Comparison of ENCODE assay signal across 8 cellular contexts in genomic region chr16:56625943-56626654, GRCh38. TPM values are rescaled to one million over a fixed set of nuclear protein-coding genes. Genes with fewer than 3 reads are reported as not detected.
DNase-seq lines count a peak whose midpoint lies in the region; ATAC-seq, FAIRE-seq and TF ChIP-seq lines count a peak whose summit lies in the region.

No MANE protein-coding gene starts in this region.

- H3K4me3 ChIP-seq in body of pancreas: peak overlapping the region; percentile 29 to 40

- ATAC-seq in HG02981 (IDR thresholded peaks at IDR 0.05; ENCODE audit: unreplicated experiment): peak; percentile 1
- peak; percentile 69 for ATAC-seq in body of pancreas
- no peak for ATAC-seq in HG02763 (IDR thresholded peaks at IDR 0.05; ENCODE audit: unreplicated experiment)

- H3K36me3 ChIP-seq in body of pancreas (replicated peaks in 1 of 2; ENCODE audit: insufficient read depth in 1 of 2, low read depth in 2 of 2): no peaks in the 10 kb centered on the region

- no peak for TF ChIP-seq CTCF in body of pancreas (IDR thresholded peaks at IDR 0.05)

- peak overlapping the region; percentile 93 to 98 (median 98) for H3K27ac ChIP-seq in body of pancreas
- H3K27ac ChIP-seq in substantia nigra (ENCODE audit: low read depth, low read length, poor library complexity, severe bottlenecking): peak overlapping the region; percentile 74

- FAIRE-seq in HTR-8/SVneo (lab: Jason Lieb, UNC): no peak

- 4 to 6% methylated on average over 14 to 16 of the region's 16 CpGs for WGBS in body of pancreas, 2 donors

- H3K4me1 ChIP-seq in body of pancreas: peaks cover 30% of the 10 kb centered on the region

- peak; percentile 55 for DNase-seq in ACHN
- peak; percentile 71 to 87 (median 80) for DNase-seq in body of pancreas
- peak; percentile 36 for DNase-seq in left kidney (ENCODE audit: low read depth, low spot score)
- DNase-seq in substantia nigra (lab: John Stamatoyannopoulos, UW): peak in 8 of 49 donors; percentile 25 to 73 (median 41)
- DNase-seq in NCI-H1930 (lab: John Stamatoyannopoulos, UW): no peak
- DNase-seq in HTR-8/SVneo (ENCODE audit: insufficient read length, low spot score): no peak

- in situ Hi-C loops in ACHN (cut with HindIII; ENCODE audit: low pct_ligation_motif_present, low pct_unique_long_range_greater_than_20kb, low sequenced_read_pairs): no loop called here

- no peaks in the 10 kb centered on the region for H3K9me3 ChIP-seq in body of pancreas

- no peaks in the 10 kb centered on the region for H3K27me3 ChIP-seq in body of pancreas

- intact Hi-C loops in body of pancreas (cut with DNase I): no loop called here

- TF ChIP-seq POLR2A in body of pancreas (IDR thresholded peaks at IDR 0.05): no peak

RNA-seq across cellular contexts. Expression of gene MT1E, which starts 0.5 kb away (rescaled TPM):
- total RNA-seq in body of pancreas: 100 to 1,000 TPM in 1 of 2 donors, 10 to 100 TPM in 1; 99.9 to 679 TPM

RNA-seq across cellular contexts. Expression of gene MT1M, which starts 6.4 kb away (rescaled TPM):
- 100 to 1,000 TPM in 1 of 2 donors, 1 to 10 TPM in 1; 9.6 to 112 TPM for total RNA-seq in body of pancreas

RNA-seq across cellular contexts. Expression of gene MT1A, which starts 12.4 kb away (rescaled TPM):
- total RNA-seq in body of pancreas: 100 to 1,000 TPM in 1 of 2 donors, not detected in 1; 268 TPM

RNA-seq across cellular contexts. Expression of gene MT2A, which starts 17.7 kb away (rescaled TPM):
- 100 to 1,000 TPM in 1 of 2 donors, 10 to 100 TPM in 1; 20.0 to 211 TPM for total RNA-seq in body of pancreas

RNA-seq across cellular contexts. Expression of gene MT1B, which starts 25.6 kb away (rescaled TPM):
- not detected for total RNA-seq in body of pancreas

Comparison
In these comparisons a context has a peak if more than half of its experiments do, and no peak if none do; other contexts are left out.
1. DNase-seq: peak in ACHN (single experiment), body of pancreas (4 of 4) and left kidney (single experiment); none in NCI-H1930 (0 of 2) and HTR-8/SVneo (single experiment).